In genomic region chr6:2562721-2563120, GRCh38 we compare ENCODE assay signal across 17 cellular contexts.
DNase-seq lines count a peak whose midpoint lies in the region; ATAC-seq and TF ChIP-seq lines count a peak whose summit lies in the region.
"Had no signal": no experiment of that assay in that cellular context is flagged by ENCODE, and none has a peak within 500 bp of the region (broad histone marks: within the 10 kb centered on the region; RNA-seq: fewer than 3 reads in every experiment).

No MANE protein-coding gene starts in this region.

- no peak overlapping the region for H4K8ac ChIP-seq in H9 (replicated peaks; ENCODE audit: insufficient read length, low read depth, low read length)

- H3T11ph ChIP-seq in H9 (ENCODE audit: low read length), result no peak overlapping the region

- ATAC-seq in Right ventricle myocardium inferior (peak; percentile 62), GM21619 (IDR thresholded peaks at IDR 0.05; ENCODE audit: unreplicated experiment) (no peak)

- H2BK5ac ChIP-seq in H9 (ENCODE audit: insufficient read length, low read length), result no peak overlapping the region

- no peak overlapping the region for H3K27ac Mint-ChIP-seq in H9

- H3K4me2 ChIP-seq in hepatocyte, result peak overlapping the region; percentile 51
- H3K4me2 ChIP-seq in H9 (ENCODE audit: insufficient read depth, insufficient read length, low read length), result no peak overlapping the region

- WGBS in hepatocyte (ENCODE audit: low lambda C conversion rate, missing lambda C conversion rate), result 36% methylated on average over 2 of the region's 2 CpGs
- WGBS in H9 (ENCODE audit: extremely low coverage, insufficient read length, low lambda C conversion rate), result no CpG with 5 or more reads among the region's 2 CpGs

- H4K20me1 ChIP-seq in hepatocyte (ENCODE audit: insufficient read depth, poor library complexity, severe bottlenecking) (no peaks in the 10 kb centered on the region), H9 (ENCODE audit: control insufficient read depth, insufficient read depth, insufficient read length) (no peaks in the 10 kb centered on the region)

- H3K9me3 ChIP-seq in hepatocyte (ENCODE audit: low read depth), result no peaks in the 10 kb centered on the region
- H3K9me3 ChIP-seq in H9 (ENCODE audit: control insufficient read depth, low read depth, low read length), result no peaks in the 10 kb centered on the region

- no peak overlapping the region for H4K91ac ChIP-seq in H9 (ENCODE audit: insufficient read length, low read depth, low read length)

- peaks cover 5% of the 10 kb centered on the region; the same call in 1 of the 2 replicates for H3K27me3 Mint-ChIP-seq in H9 (ENCODE audit: low read depth)

- H2BK12ac ChIP-seq in H9 (ENCODE audit: insufficient read length, low read depth, low read length), result no peak overlapping the region

- H2BK20ac ChIP-seq in H9 (ENCODE audit: low read depth, low read length, poor library complexity, severe bottlenecking), result no peak overlapping the region

- H2AFZ ChIP-seq in hepatocyte (no peak overlapping the region), H9 (ENCODE audit: low read length) (no peak overlapping the region)

- H3K9me3 Mint-ChIP-seq in H9, result no peaks in the 10 kb centered on the region

- H2BK15ac ChIP-seq in H9 (ENCODE audit: low read depth, low read length), result no peak overlapping the region

- H3K18ac ChIP-seq in H9 (ENCODE audit: insufficient read length, low read depth, low read length), result no peak overlapping the region

- H3K27ac ChIP-seq in hepatocyte (no peak overlapping the region), H9 (ENCODE audit: insufficient read length, low read depth, low read length) (no peak overlapping the region)
- H3K27ac ChIP-seq: C4-2B, KMS-11 had no signal

- H3K4me1 ChIP-seq in hepatocyte (ENCODE audit: insufficient read depth), result peaks cover 22% of the 10 kb centered on the region
- no peaks in the 10 kb centered on the region for H3K4me1 ChIP-seq in H9 (ENCODE audit: insufficient read depth, low read length)

- no peaks in the 10 kb centered on the region for H3K79me1 ChIP-seq in H9 (ENCODE audit: insufficient read depth, low read depth, low read length, poor library complexity, severe bottlenecking)

- no peak for TF ChIP-seq CTCF in fibroblast of villous mesenchyme (IDR thresholded peaks at IDR 0.05; ENCODE audit: insufficient read depth, low read depth, low read length)
- TF ChIP-seq CTCF in hepatocyte (IDR thresholded peaks at IDR 0.05; ENCODE audit: poor library complexity), result no peak
- no peak for TF ChIP-seq CTCF in H9 (conservative IDR thresholded peaks at IDR 0.05)

- no peak overlapping the region for H3K4me3 Mint-ChIP-seq in H9

- H3K4ac ChIP-seq in H9 (ENCODE audit: low read depth, low read length), result no peak overlapping the region

- no peaks in the 10 kb centered on the region; a peak in 1 of 7 replicates for H3K36me3 Mint-ChIP-seq in H9 (ENCODE audit: insufficient read depth in 1 of 3, low read depth in 3 of 3)

- H4K5ac ChIP-seq in H9 (ENCODE audit: insufficient read length, low read depth, low read length), result no peak overlapping the region

- intact Hi-C loops in Right ventricle myocardium inferior (cut with DNase I) (no loop called here), cardiac septum (cut with DNase I) (no loop called here)

- H3K14ac ChIP-seq in H9 (ENCODE audit: insufficient read depth, low read length), result no peak overlapping the region

- H3K4me1 Mint-ChIP-seq in H9, result peaks cover 16 to 24% of the 10 kb centered on the region in 2 experiments

- DNase-seq in Right ventricle myocardium inferior (ENCODE audit: missing footprints) (no peak), cardiac septum (ENCODE audit: low spot score) (no peak), fibroblast of villous mesenchyme (ENCODE audit: low read depth) (peak; percentile 25), hepatocyte (ENCODE audit: low spot score) (peak; percentile 27), H9 (no peak), ureter (ENCODE audit: low spot score) (no peak), DMS79 treated with DMSO at 0.1 percent for 48 hours (lab: John Stamatoyannopoulos, UW) (no peak)
- DNase-seq: GF-D8; NCI-H1105; NCI-H1694; NCI-H345; NK-92 treated with Interleukin-12 subunit alpha and Interleukin-12 subunit beta, amount 100 ng/mL, for 24 hours; OCI-M1; RPMI8226 had no signal

- H3K79me2 ChIP-seq in hepatocyte (no peaks in the 10 kb centered on the region), H9 (ENCODE audit: insufficient read depth, low read length) (no peaks in the 10 kb centered on the region)

- H3K4me3 ChIP-seq in fibroblast of villous mesenchyme (ENCODE audit: low read depth, low read length) (no peak overlapping the region), hepatocyte (no peak overlapping the region)

- H3K23me2 ChIP-seq in H9 (ENCODE audit: insufficient read length, low read depth, low read length, poor library complexity, severe bottlenecking), result no peaks in the 10 kb centered on the region

- H3K9me2 ChIP-seq in hepatocyte (replicated peaks; ENCODE audit: insufficient read depth), result no peaks in the 10 kb centered on the region

- no peak overlapping the region for H2AK5ac ChIP-seq in H9 (ENCODE audit: insufficient read length, low read length)

- no peak overlapping the region for H3K9ac ChIP-seq in H9 (ENCODE audit: extremely low read depth, insufficient read length, low read length)
- H3K9ac ChIP-seq: KMS-11 had no signal

- H3K23ac ChIP-seq in H9 (ENCODE audit: insufficient read length, low read depth, low read length), result no peak overlapping the region

- H3K27me3 ChIP-seq in hepatocyte (no peaks in the 10 kb centered on the region), H9 (ENCODE audit: insufficient read depth, low read length) (no peaks in the 10 kb centered on the region)

- H3K36me3 ChIP-seq in hepatocyte (replicated peaks; ENCODE audit: insufficient read depth, low read depth), result no peaks in the 10 kb centered on the region

- H3K56ac ChIP-seq in H9 (ENCODE audit: insufficient read length, low read depth, low read length), result no peak overlapping the region

- no peak overlapping the region for H2BK120ac ChIP-seq in H9 (ENCODE audit: low read depth, low read length, poor library complexity, severe bottlenecking)

Comparison
In these comparisons a context has a peak if more than half of its experiments do, and no peak if none do; other contexts are left out.
1. DNase-seq: peak in fibroblast of villous mesenchyme (single experiment) and hepatocyte (single experiment); none in Right ventricle myocardium inferior (single experiment), cardiac septum (single experiment), H9 (single experiment), ureter (single experiment) and DMS79 treated with DMSO at 0.1 percent for 48 hours (single experiment).